Comparison of ENCODE assay signal across 11 cellular contexts in genomic region chr17:2240541-2240940, GRCh38.
DNase-seq lines count a peak whose midpoint lies in the region; ATAC-seq, FAIRE-seq and TF ChIP-seq lines count a peak whose summit lies in the region.
"Had no signal": no experiment of that assay in that cellular context is flagged by ENCODE, and none has a peak within 500 bp of the region (broad histone marks: within the 10 kb centered on the region; RNA-seq: fewer than 3 reads in every experiment).

No MANE protein-coding gene starts in this region.

- intact Hi-C loops in PC-3 (cut with micrococcal nuclease), result no loop called here

- H3K4me3 Mint-ChIP-seq in stimulated activated effector memory CD8-positive, alpha-beta T cell treated with anti-CD3 and anti-CD28 coated beads, Interleukin-12 subunit alpha, Interleukin-12 subunit beta, amount 100 ng/mL, for 72 hours, result peak overlapping the region; percentile 41
- H3K4me3 Mint-ChIP-seq: T-helper 17 cell had no signal

- no TSS peak for BruUV-seq in PC-3 (replicated peaks; lab: Mats Ljungman, UMichigan)

- FAIRE-seq in GM12891 (lab: Jason Lieb, UNC), result peak; percentile 68
- FAIRE-seq: kidney had no signal

- peak overlapping the region; percentile 77; the same call in 1 of the 2 replicates for H3K27ac ChIP-seq in PC-3 (ENCODE audit: low read length)

- no peak overlapping the region for H3K27ac Mint-ChIP-seq in stimulated activated effector memory CD8-positive, alpha-beta T cell treated with anti-CD3 and anti-CD28 coated beads, Interleukin-12 subunit alpha, Interleukin-12 subunit beta, amount 100 ng/mL, for 72 hours

- H3K27me3 ChIP-seq in PC-3 (ENCODE audit: low read length), result no peaks in the 10 kb centered on the region

- no peaks in the 10 kb centered on the region for H3K9me2 ChIP-seq in PC-3 (replicated peaks; ENCODE audit: low read length)

- peaks cover 4% of the 10 kb centered on the region for H3F3A ChIP-seq in PC-3 (ENCODE audit: low read length, unreplicated experiment)

- H4K20me1 ChIP-seq in PC-3 (ENCODE audit: low read length), result no peaks in the 10 kb centered on the region

- TF ChIP-seq POLR2A in GM12891 (IDR thresholded peaks at IDR 0.05; ENCODE audit: low read depth, low read length), result peak; percentile 24; the same call in 1 of the 2 replicates

- H3K9me3 Mint-ChIP-seq in stimulated activated effector memory CD8-positive, alpha-beta T cell treated with anti-CD3 and anti-CD28 coated beads, Interleukin-12 subunit alpha, Interleukin-12 subunit beta, amount 100 ng/mL, for 72 hours, result no peaks in the 10 kb centered on the region

- peaks cover 18% of the 10 kb centered on the region for H3K4me1 ChIP-seq in PC-3 (ENCODE audit: insufficient read depth, low read length)

- ATAC-seq in PC-3, result peak; percentile 11; the same call in 1 of the 2 replicates
- ATAC-seq in stimulated activated effector memory CD8-positive, alpha-beta T cell treated with anti-CD3 and anti-CD28 coated beads, Interleukin-12 subunit alpha, Interleukin-12 subunit beta, amount 100 ng/mL, for 72 hours, result no peak
- ATAC-seq in GM21381 (IDR thresholded peaks at IDR 0.05; ENCODE audit: unreplicated experiment), result no peak
- no peak for ATAC-seq in GM21360 (IDR thresholded peaks at IDR 0.05; ENCODE audit: unreplicated experiment)
- ATAC-seq: T-helper 17 cell had no signal

- no peak overlapping the region for H3K4me3 ChIP-seq in PC-3 (ENCODE audit: low read length)
- peak overlapping the region; percentile 33 for H3K4me3 ChIP-seq in fibroblast of mammary gland (ENCODE audit: control insufficient read depth, low read depth, low read length)

- TF ChIP-seq CTCF in PC-3 (conservative IDR thresholded peaks at IDR 0.05; ENCODE audit: low read depth, low read length) (no peak), fibroblast of mammary gland (conservative IDR thresholded peaks at IDR 0.05; ENCODE audit: control insufficient read depth, insufficient read depth, low read depth, low read length) (no peak)

- H3K36me3 Mint-ChIP-seq in stimulated activated effector memory CD8-positive, alpha-beta T cell treated with anti-CD3 and anti-CD28 coated beads, Interleukin-12 subunit alpha, Interleukin-12 subunit beta, amount 100 ng/mL, for 72 hours, result peaks cover 79% of the 10 kb centered on the region

- H3K79me2 ChIP-seq in PC-3 (ENCODE audit: low read length), result no peaks in the 10 kb centered on the region

- POLR2A ChIA-PET in PC-3 (lab: Charles Lee; ENCODE audit: unreplicated experiment), result no interaction called here

- H3K9ac ChIP-seq in PC-3 (ENCODE audit: low read length), result no peak overlapping the region

- no peaks in the 10 kb centered on the region for H3K9me3 ChIP-seq in PC-3 (ENCODE audit: low read length)

- no peaks in the 10 kb centered on the region; the same call in 1 of the 2 replicates for H3K36me3 ChIP-seq in PC-3 (ENCODE audit: low read depth, low read length)

- CTCF ChIA-PET in PC-3 (lab: Charles Lee), result interaction anchor here (0.5 to 1.5 kb wide), 2 partner anchors 122 to 186 kb away, joined by 4 to 8 read pairs; partner anchors contain the start of gene HIC1

- H2AFZ ChIP-seq in PC-3 (ENCODE audit: low read length), result no peak overlapping the region

- peak overlapping the region; percentile 81 for H3K4me2 ChIP-seq in PC-3 (ENCODE audit: low read length)

- DNase-seq in GM12891 (ENCODE audit: insufficient read length, low spot score) (no peak), PC-3 (peak; percentile 7), fibroblast of mammary gland (ENCODE audit: low read depth) (peak; percentile 72), KG1 (lab: John Stamatoyannopoulos, UW) (no peak)
- no peak for DNase-seq in stimulated activated effector memory CD8-positive, alpha-beta T cell treated with anti-CD3 and anti-CD28 coated beads, Interleukin-12 subunit alpha, Interleukin-12 subunit beta, amount 100 ng/mL, for 72 hours (ENCODE audit: low spot score in 2 of 2)
- DNase-seq: kidney, NCI-H446 treated with DMSO at 0.1 percent for 48 hours, retina, T-helper 17 cell had no signal

- peaks cover 38% of the 10 kb centered on the region for H3K4me1 Mint-ChIP-seq in stimulated activated effector memory CD8-positive, alpha-beta T cell treated with anti-CD3 and anti-CD28 coated beads, Interleukin-12 subunit alpha, Interleukin-12 subunit beta, amount 100 ng/mL, for 72 hours

TF ChIP-seq in GM12891, 5 proteins besides CTCF, POLR2A, EP300 and RAD21:
- no peak for TF ChIP-seq SPI1 (IDR thresholded peaks at IDR 0.05; ENCODE audit: low read depth, low read length)
- 0 out of 2 replicates have a peak, but pooled peaks have one; percentile 3 for TF ChIP-seq POLR2AphosphoS5 (IDR thresholded peaks at IDR 0.05; ENCODE audit: low read depth, low read length)
TF ChIP-seq in GM12891: peak in this region for 1.

Comparison
In these comparisons a context has a peak if more than half of its experiments do, and no peak if none do; other contexts are left out.
1. DNase-seq: peak in PC-3 (single experiment) and fibroblast of mammary gland (single experiment); none in GM12891 (single experiment), stimulated activated effector memory CD8-positive, alpha-beta T cell treated with anti-CD3 and anti-CD28 coated beads, Interleukin-12 subunit alpha, Interleukin-12 subunit beta, amount 100 ng/mL, for 72 hours (0 of 2) and KG1 (single experiment).